ENCODE assay signal across 8 cellular contexts in genomic region chr16:66606000-66606751, GRCh38. TPM values are rescaled to one million over a fixed set of nuclear protein-coding genes. Genes with fewer than 3 reads are reported as not detected.
DNase-seq lines count a peak whose midpoint lies in the region; ATAC-seq, FAIRE-seq and TF ChIP-seq lines count a peak whose summit lies in the region.

No MANE protein-coding gene starts in this region.

- H3K27me3 ChIP-seq in ectodermal cell (ENCODE audit: control insufficient read depth, insufficient read depth, low read length, poor library complexity, severe bottlenecking) = no peaks in the 10 kb centered on the region
- no peaks in the 10 kb centered on the region for H3K27me3 ChIP-seq in prostate gland (replicated peaks; ENCODE audit: insufficient read depth)

- H3K9me3 ChIP-seq in ectodermal cell (ENCODE audit: control insufficient read depth, low read length) = no peaks in the 10 kb centered on the region
- no peaks in the 10 kb centered on the region for H3K9me3 ChIP-seq in prostate gland

- peaks cover 17% of the 10 kb centered on the region for H3K36me3 ChIP-seq in ectodermal cell (ENCODE audit: control insufficient read depth, insufficient read depth, low read length)
- peaks cover 7 to 9% of the 10 kb centered on the region in 2 donors for H3K36me3 ChIP-seq in prostate gland

- DNase-seq in GM10266 (ENCODE audit: extremely low spot score) = peak; percentile 71
- peak; percentile 75 for DNase-seq in NAMALWA (ENCODE audit: low spot score)
- no peak for DNase-seq in prostate gland (ENCODE audit: low spot score)
- DNase-seq in urothelium cell line (ENCODE audit: low spot score) = no peak
- no peak for DNase-seq in DMS79 (lab: John Stamatoyannopoulos, UW)
- DNase-seq in NCI-H187 (lab: John Stamatoyannopoulos, UW) = no peak

- peak; percentile 66 for ATAC-seq in GM21447 (IDR thresholded peaks at IDR 0.05; ENCODE audit: unreplicated experiment)

- FAIRE-seq in urothelium cell line (lab: Jason Lieb, UNC) = no peak

- H3K4me3 ChIP-seq in ectodermal cell (ENCODE audit: insufficient read depth, low read depth, low read length) = peak overlapping the region; percentile 72
- no peak overlapping the region for H3K4me3 ChIP-seq in prostate gland

- intact Hi-C loops in prostate gland (cut with DNase I) = loop anchor here (2.0 to 5.0 kb wide), 2 partner anchors 146 to 199 kb away; partner anchors contain the start of gene DYNC1LI2

- H3K27ac ChIP-seq in ectodermal cell (ENCODE audit: insufficient read depth, low read depth, low read length, poor library complexity, severe bottlenecking) (no peak overlapping the region), prostate gland (peak overlapping the region; percentile 81 to 86)

- peaks cover 9% of the 10 kb centered on the region for H3K4me1 ChIP-seq in ectodermal cell (ENCODE audit: control insufficient read depth, insufficient read depth, low read length)
- peaks cover 6% of the 10 kb centered on the region for H3K4me1 ChIP-seq in prostate gland (replicated peaks)

- TF ChIP-seq POLR2A in prostate gland (IDR thresholded peaks at IDR 0.05) = no peak

- WGBS in ectodermal cell, 2 experiments = 68 to 72% methylated on average over 9 of the region's 9 CpGs
- 56% methylated on average over 9 of the region's 9 CpGs for WGBS in prostate gland

- no peak for TF ChIP-seq CTCF in GM10266 (IDR thresholded peaks at IDR 0.05; ENCODE audit: control insufficient read depth, insufficient read depth, low read depth, missing control alignments)
- no peak for TF ChIP-seq CTCF in prostate gland (IDR thresholded peaks at IDR 0.05)

RNA-seq across cellular contexts. Expression of gene CMTM3, which starts 1.7 kb away (rescaled TPM):
- 67.1 TPM for polyA plus RNA-seq in ectodermal cell (2013, experiment 1 of 4)
- polyA plus RNA-seq in ectodermal cell (2013, experiment 2 of 4) = 75.4 TPM
- polyA plus RNA-seq in ectodermal cell (2013, experiment 3 of 4) = 63.3 TPM
- polyA plus RNA-seq in ectodermal cell (2013, experiment 4 of 4) = 71.7 TPM
- 100 to 1,000 TPM in 1 of 2 donors, 10 to 100 TPM in 1; 10.7 to 133 TPM for total RNA-seq in prostate gland

RNA-seq across cellular contexts. Expression of gene CMTM2, which starts 26.9 kb away (rescaled TPM):
- 0.54 TPM for polyA plus RNA-seq in ectodermal cell (2013, experiment 1 of 4)
- not detected for polyA plus RNA-seq in ectodermal cell (2013, experiment 2 of 4)
- polyA plus RNA-seq in ectodermal cell (2013, experiment 3 of 4) = not detected
- polyA plus RNA-seq in ectodermal cell (2013, experiment 4 of 4) = not detected
- 10 to 100 TPM in 1 of 2 donors, not detected in 1; 62.9 TPM for total RNA-seq in prostate gland

RNA-seq across cellular contexts. Expression of gene CMTM1, which starts 39.9 kb away (rescaled TPM):
- polyA plus RNA-seq in ectodermal cell (2013, experiment 1 of 4) = 4.2 TPM
- 3.5 TPM for polyA plus RNA-seq in ectodermal cell (2013, experiment 2 of 4)
- polyA plus RNA-seq in ectodermal cell (2013, experiment 3 of 4) = 6.1 TPM
- polyA plus RNA-seq in ectodermal cell (2013, experiment 4 of 4) = 5.7 TPM
- 1 to 10 TPM; 1.5 to 2.6 TPM for total RNA-seq in prostate gland

RNA-seq across cellular contexts. Expression of gene CKLF, which starts 53.8 kb away (rescaled TPM):
- polyA plus RNA-seq in ectodermal cell (2013, experiment 1 of 4) = 24.6 TPM
- 22.4 TPM for polyA plus RNA-seq in ectodermal cell (2013, experiment 2 of 4)
- 27.9 TPM for polyA plus RNA-seq in ectodermal cell (2013, experiment 3 of 4)
- polyA plus RNA-seq in ectodermal cell (2013, experiment 4 of 4) = 36.0 TPM
- total RNA-seq in prostate gland = 10 to 100 TPM; 20.5 to 28.3 TPM

RNA-seq across cellular contexts. Expression of gene TK2, which starts 56.3 kb away (rescaled TPM):
- polyA plus RNA-seq in ectodermal cell (2013, experiment 1 of 4) = 9.5 TPM
- polyA plus RNA-seq in ectodermal cell (2013, experiment 2 of 4) = 9.8 TPM
- 9.2 TPM for polyA plus RNA-seq in ectodermal cell (2013, experiment 3 of 4)
- 8.8 TPM for polyA plus RNA-seq in ectodermal cell (2013, experiment 4 of 4)
- 10 to 100 TPM; 28.1 to 45.9 TPM for total RNA-seq in prostate gland

Comparison
In these comparisons a context has a peak if more than half of its experiments do, and no peak if none do; other contexts are left out.
1. DNase-seq: peak in GM10266 (single experiment) and NAMALWA (single experiment); none in prostate gland (single experiment), urothelium cell line (single experiment), DMS79 (single experiment) and NCI-H187 (0 of 2).